Comparison of ENCODE assay signal across 20 cellular contexts in the genomic region with DNA sequence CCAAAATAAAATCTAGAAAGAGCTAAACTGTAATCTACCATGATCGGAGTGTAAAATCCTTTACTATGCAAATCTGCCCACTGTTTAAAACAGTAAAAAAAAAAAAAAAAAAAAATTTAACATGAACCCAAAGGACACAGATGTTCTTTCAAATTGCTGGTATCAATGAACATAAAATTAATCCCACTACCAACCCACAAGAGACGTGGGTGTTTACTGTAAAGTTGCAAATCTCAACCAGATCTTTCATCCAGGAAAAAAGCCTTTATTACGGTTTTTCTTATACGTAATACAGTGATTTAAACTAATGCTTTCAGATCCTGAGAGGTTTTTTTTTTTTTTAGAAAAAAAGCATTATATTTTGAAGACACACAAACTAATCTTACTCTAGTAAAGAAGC. TPM values are rescaled to one million over a fixed set of nuclear protein-coding genes. Genes with fewer than 3 reads are reported as not detected.
DNase-seq lines count a peak whose midpoint lies in the region; ATAC-seq and TF ChIP-seq lines count a peak whose summit lies in the region.
"Had no signal": no experiment of that assay in that cellular context is flagged by ENCODE, and none has a peak within 500 bp of the region (broad histone marks: within the 10 kb centered on the region; RNA-seq: fewer than 3 reads in every experiment).

No MANE protein-coding gene starts in this region.

- no peak overlapping the region for H3K9ac ChIP-seq in DND-41 (ENCODE audit: low read depth, low read length)
- peak overlapping the region; percentile 89 for H3K9ac ChIP-seq in Loucy (ENCODE audit: low read depth, low read length, poor library complexity, severe bottlenecking)

- DNase-seq in DND-41 (no peak), neural crest cell (ENCODE audit: low read depth, low spot score) (no peak), tibial nerve (ENCODE audit: low spot score in 2 of 2) (no peak), NOMO-1 treated with dmso at 0.1 percent for 144 hours (lab: John Stamatoyannopoulos, UW; ENCODE audit: unreplicated experiment) (no peak)
- DNase-seq: CD4-positive, CD25-positive, alpha-beta regulatory T cell; DMS79; GDM1; H7; NCI-H1092 treated with DMSO at 0.1 percent for 48 hours; NCI-H1694; NCI-H2107; NCI-H226; NCI-H526; NK-92 treated with Interleukin-12 subunit alpha and Interleukin-12 subunit beta, amount 100 ng/mL, for 24 hours; Peyer's patch; SHP77 treated with DMSO at 0.1 percent for 48 hours had no signal

- no peaks in the 10 kb centered on the region for H3K9me2 ChIP-seq in Loucy (replicated peaks; ENCODE audit: low read depth, low read length)

- ATAC-seq in DND-41 (ENCODE audit: insufficient read depth, low read depth), result no peak
- no peak for ATAC-seq in activated T-helper 17 cell treated with anti-CD3 and anti-CD28 coated beads, Interleukin-2, amount 50 U/mL, for 72 hours (replicated peaks)
- ATAC-seq in HG02981 (IDR thresholded peaks at IDR 0.05; ENCODE audit: unreplicated experiment), result no peak
- no peak for ATAC-seq in GM18511 (IDR thresholded peaks at IDR 0.05; ENCODE audit: unreplicated experiment)

- H4K20me1 ChIP-seq in DND-41 (ENCODE audit: insufficient read depth, low read length) (peaks cover 12% of the 10 kb centered on the region), Loucy (ENCODE audit: insufficient read depth, low read length, poor library complexity, severe bottlenecking) (peaks cover 59% of the 10 kb centered on the region)

- H3K9me3 Mint-ChIP-seq in activated T-helper 17 cell treated with anti-CD3 and anti-CD28 coated beads, Interleukin-2, amount 50 U/mL, for 72 hours, result no peaks in the 10 kb centered on the region
- peaks cover 6% of the 10 kb centered on the region for H3K9me3 Mint-ChIP-seq in neural crest cell

- H2AFZ ChIP-seq in DND-41 (ENCODE audit: low read depth, low read length) (no peak overlapping the region), Loucy (ENCODE audit: low read length) (no peak overlapping the region)

- H3K4me1 ChIP-seq in DND-41 (ENCODE audit: insufficient read depth, low read length), result peaks cover 29% of the 10 kb centered on the region
- peaks cover 61% of the 10 kb centered on the region for H3K4me1 ChIP-seq in Loucy (ENCODE audit: insufficient read depth, low read length, poor library complexity, severe bottlenecking)
- peaks cover 0 to 30% (median 3%) of the 10 kb centered on the region in 4 donors for H3K4me1 ChIP-seq in tibial nerve

- TF ChIP-seq CTCF in DND-41 (IDR thresholded peaks at IDR 0.05; ENCODE audit: borderline replicate concordance, extremely low read depth, low read length, poor library complexity, severe bottlenecking) (no peak), Loucy (conservative IDR thresholded peaks at IDR 0.05; ENCODE audit: low read length) (no peak), neural crest cell (conservative IDR thresholded peaks at IDR 0.05) (no peak), tibial nerve (IDR thresholded peaks at IDR 0.05) (no peak)

- peaks cover 69% of the 10 kb centered on the region for H3K79me2 ChIP-seq in DND-41 (ENCODE audit: insufficient read depth, low read length)
- peaks cover 72% of the 10 kb centered on the region for H3K79me2 ChIP-seq in Loucy (ENCODE audit: insufficient read depth, low read length)

- H3F3A ChIP-seq in Loucy (ENCODE audit: low read depth), result peaks cover 6% of the 10 kb centered on the region

- H3K27me3 Mint-ChIP-seq in activated T-helper 17 cell treated with anti-CD3 and anti-CD28 coated beads, Interleukin-2, amount 50 U/mL, for 72 hours, result no peaks in the 10 kb centered on the region
- no peaks in the 10 kb centered on the region for H3K27me3 Mint-ChIP-seq in neural crest cell (ENCODE audit: low read depth)

- no peak overlapping the region for H3K27ac ChIP-seq in DND-41 (ENCODE audit: low read length)
- H3K27ac ChIP-seq in tibial nerve, result no peak overlapping the region
- H3K27ac ChIP-seq: Peyer's patch had no signal

- H3K4me2 ChIP-seq in DND-41 (ENCODE audit: insufficient read depth, low read length), result peak overlapping the region; percentile 72
- peak overlapping the region; percentile 85 for H3K4me2 ChIP-seq in Loucy (ENCODE audit: low read depth, low read length, poor library complexity, severe bottlenecking)

- peaks cover 27% of the 10 kb centered on the region for H3K4me1 Mint-ChIP-seq in activated T-helper 17 cell treated with anti-CD3 and anti-CD28 coated beads, Interleukin-2, amount 50 U/mL, for 72 hours
- peaks cover 31% of the 10 kb centered on the region for H3K4me1 Mint-ChIP-seq in neural crest cell

- H3K36me3 Mint-ChIP-seq in activated T-helper 17 cell treated with anti-CD3 and anti-CD28 coated beads, Interleukin-2, amount 50 U/mL, for 72 hours (ENCODE audit: low read depth), result peaks cover 14% of the 10 kb centered on the region
- H3K36me3 Mint-ChIP-seq in neural crest cell (ENCODE audit: low read depth), result peaks cover 12% of the 10 kb centered on the region

- peak overlapping the region; percentile 93 for H3K4me3 Mint-ChIP-seq in activated T-helper 17 cell treated with anti-CD3 and anti-CD28 coated beads, Interleukin-2, amount 50 U/mL, for 72 hours
- H3K4me3 Mint-ChIP-seq in neural crest cell, result peak overlapping the region; percentile 100

- WGBS in tibial nerve, 2 donors, result 68 to 87% methylated on average over 4 of the region's 4 CpGs

- no peak for TF ChIP-seq EP300 in tibial nerve (IDR thresholded peaks at IDR 0.05)

- H3K27ac Mint-ChIP-seq in activated T-helper 17 cell treated with anti-CD3 and anti-CD28 coated beads, Interleukin-2, amount 50 U/mL, for 72 hours, result no peak overlapping the region
- no peak overlapping the region for H3K27ac Mint-ChIP-seq in neural crest cell (ENCODE audit: unreplicated experiment)

- H3K27me3 ChIP-seq in DND-41 (ENCODE audit: insufficient read depth, low read length, poor library complexity), result no peaks in the 10 kb centered on the region
- H3K27me3 ChIP-seq in Loucy (ENCODE audit: insufficient read depth, low read length, poor library complexity, severe bottlenecking), result no peaks in the 10 kb centered on the region
- H3K27me3 ChIP-seq in tibial nerve, result no peaks in the 10 kb centered on the region
- H3K27me3 ChIP-seq: Peyer's patch had no signal

- H3K36me3 ChIP-seq in DND-41 (ENCODE audit: insufficient read depth, low read length) (peaks cover 4% of the 10 kb centered on the region; the same call in 1 of the 2 replicates), Loucy (ENCODE audit: insufficient read depth, low read length) (no peaks in the 10 kb centered on the region), tibial nerve (no peaks in the 10 kb centered on the region)
- H3K36me3 ChIP-seq: Peyer's patch had no signal

- H3K4me3 ChIP-seq in DND-41 (ENCODE audit: low read depth in 1 of 2, low read length in 2 of 2) (no peak overlapping the region), Loucy (ENCODE audit: low read length, poor library complexity, severe bottlenecking) (peak overlapping the region; percentile 81), tibial nerve (no peak overlapping the region)
- H3K4me3 ChIP-seq: Peyer's patch had no signal

- no peaks in the 10 kb centered on the region for H3K9me3 ChIP-seq in DND-41 (ENCODE audit: insufficient read depth, low read length, severe bottlenecking)
- H3K9me3 ChIP-seq in Loucy (ENCODE audit: insufficient read depth, low read depth, low read length), result no peaks in the 10 kb centered on the region
- peaks cover 0 to 3% (median 0%) of the 10 kb centered on the region in 4 donors for H3K9me3 ChIP-seq in tibial nerve
- H3K9me3 ChIP-seq: Peyer's patch had no signal

- no peak for TF ChIP-seq POLR2A in tibial nerve (IDR thresholded peaks at IDR 0.05)

RNA-seq across cellular contexts. Expression of gene CDK19, which starts 2.5 kb away (rescaled TPM):
- 10 to 100 TPM; 18.3 to 39.8 TPM for total RNA-seq in activated T-helper 17 cell treated with anti-CD3 and anti-CD28 coated beads, Interleukin-2, amount 50 U/mL, for 72 hours
- 22.6 and 24.4 TPM in 2 replicates for total RNA-seq in neural crest cell
- total RNA-seq in tibial nerve, result 10 to 100 TPM; 18.6 to 29.3 (median 24.3) TPM
